ENCODE assay signal across 8 cellular contexts in genomic region chr9:75890541-75891276, GRCh38. TPM values are rescaled to one million over a fixed set of nuclear protein-coding genes. Genes with fewer than 3 reads are reported as not detected.
DNase-seq lines count a peak whose midpoint lies in the region; ATAC-seq, FAIRE-seq and TF ChIP-seq lines count a peak whose summit lies in the region.

PCSK5 (plus strand) TSS chr9:75890673; CDS start chr9:75891182, 509 bp downstream.

- BruUV-seq in HepG2 (replicated peaks; lab: Mats Ljungman, UMichigan) = no TSS peak

- peak; percentile 44; the same call in 1 of the 2 replicates for TF ChIP-seq RAD21 in HepG2 (CRISPR knock-in tag; IDR thresholded peaks at IDR 0.05)

- H3K36me3 ChIP-seq in HepG2 (replicated peaks in 1 of 2; ENCODE audit: control insufficient read depth in 1 of 2, insufficient read depth in 2 of 2, low read length in 2 of 2) = no peaks in the 10 kb centered on the region

- H3K9me3 ChIP-seq in HepG2 (ENCODE audit: low read length) = no peaks in the 10 kb centered on the region

- peak; percentile 49 for TF ChIP-seq CTCF in HepG2 (CRISPR knock-in tag; IDR thresholded peaks at IDR 0.05)

- TF ChIP-seq EP300 in HepG2 (IDR thresholded peaks at IDR 0.05; ENCODE audit: low read depth in 2 of 2, low read length in 2 of 2) (no peak), HepG2 (CRISPR knock-in tag; IDR thresholded peaks at IDR 0.05; ENCODE audit: borderline replicate concordance) (no peak)

- in situ Hi-C loops in HepG2 (cut with HindIII; ENCODE audit: extremely low pct_ligation_motif_present, low pct_unique_long_range_greater_than_20kb) = no loop called here

- no peaks in the 10 kb centered on the region for H4K20me1 ChIP-seq in HepG2 (ENCODE audit: insufficient read depth, low read length)

- peak within 1 kb of the TSS; percentile 81 for H3K4me2 ChIP-seq in HepG2 (ENCODE audit: low read depth, low read length)

- 0% methylated on average over 4 of the region's 79 CpGs for WGBS in HepG2 (ENCODE audit: low lambda C conversion rate)

- POLR2A ChIA-PET in HepG2 (lab: Yijun Ruan, JAX) = no interaction called here

- H3K27me3 ChIP-seq in HepG2 (ENCODE audit: control insufficient read depth in 1 of 2, insufficient read depth in 2 of 2, low read length in 2 of 2) = peaks cover 0 to 38% of the 10 kb centered on the region in 2 experiments; a peak in 4 of 5 replicates

- H3K4me1 ChIP-seq in HepG2 (ENCODE audit: insufficient read depth, low read length) = peaks cover 19% of the 10 kb centered on the region

- no peak for FAIRE-seq in HepG2 (lab: Jason Lieb, UNC)

- H3K4me3 ChIP-seq in HepG2 (replicated peaks in 1 of 3; ENCODE audit: insufficient read depth in 1 of 3, low read depth in 2 of 3, low read length in 3 of 3) = peak within 1 kb of the TSS; percentile 60 to 77 (median 64)

- TF ChIP-seq POLR2A in HepG2 (IDR thresholded peaks at IDR 0.05; ENCODE audit: insufficient read depth in 1 of 2, low read depth in 2 of 2, low read length in 2 of 2) = no peak

- intact Hi-C loops in HepG2 (cut with micrococcal nuclease; ENCODE audit: unreplicated experiment) = loop anchor here (5.0 to 10.0 kb wide), 2 partner anchors 137 to 414 kb away; no protein-coding TSS in a partner anchor

- DNase-seq in NCI-H460 (ENCODE audit: extremely low read depth, low read depth) = peak; percentile 95
- peak; percentile 81 to 87 for DNase-seq in activated CD4-positive, alpha-beta T cell treated with anti-CD3 and anti-CD28 coated beads, Interleukin-2, amount 50 U/mL, for 48 hours
- peak; percentile 90 for DNase-seq in dermis blood vessel endothelial cell
- peak; percentile 58 for DNase-seq in HepG2 (ENCODE audit: low spot score)
- DNase-seq in stimulated activated CD4-positive, alpha-beta T cell treated with anti-CD3 and anti-CD28 coated beads, Interleukin-1b, Interleukin-23, amount 100 ng/mL, for 48 hours = peak; percentile 86
- DNase-seq in NCI-H2107 treated with DMSO at 0.1 percent for 48 hours (lab: John Stamatoyannopoulos, UW; ENCODE audit: unreplicated experiment) = no peak

- H2AFZ ChIP-seq in HepG2 (ENCODE audit: low read length) = no peak within 1 kb of the TSS

- ATAC-seq in GM18519 (IDR thresholded peaks at IDR 0.05; ENCODE audit: low FRiP score, unreplicated experiment) = peak; percentile 75
- ATAC-seq in HG03108 (IDR thresholded peaks at IDR 0.05; ENCODE audit: unreplicated experiment) = peak; percentile 61
- peak; percentile 93 for ATAC-seq in HepG2

- H3K9ac ChIP-seq in HepG2 (ENCODE audit: insufficient read depth, low read depth, low read length) = peak within 1 kb of the TSS; percentile 35; the same call in 1 of the 2 replicates

- H3K79me2 ChIP-seq in HepG2 (ENCODE audit: insufficient read depth, low read length) = no peaks in the 10 kb centered on the region

- CTCF ChIA-PET in HepG2 (lab: Yijun Ruan, JAX; ENCODE audit: low intra/inter-chr PET ratio, low total read pairs) = interaction anchor here (1.2 kb wide), 1 partner anchor 412 kb away, joined by 3 read pairs; no protein-coding TSS in a partner anchor

- no peak within 1 kb of the TSS for H3K27ac ChIP-seq in HepG2 (ENCODE audit: extremely low read length, insufficient read depth, low read length)

TF ChIP-seq in HepG2, 621 proteins besides CTCF, POLR2A, EP300 and RAD21 (continues in another document):
- TF ChIP-seq ZNF687 (CRISPR knock-in tag; IDR thresholded peaks at IDR 0.05) (0 out of 2 replicates have a peak, but pooled peaks have one; percentile 42), FOSL2 (CRISPR knock-in tag; IDR thresholded peaks at IDR 0.05) (no peak), ZNF263 (CRISPR knock-in tag; IDR thresholded peaks at IDR 0.05) (peak; percentile 96), HMGXB4 (CRISPR knock-in tag; IDR thresholded peaks at IDR 0.05; ENCODE audit: borderline replicate concordance in 1 of 2, low read depth in 1 of 2) (peak in 1 of 2 experiments; percentile 61; a peak in 1 of 4 replicates), HNRNPLL (IDR thresholded peaks at IDR 0.05; ENCODE audit: low read depth, low read length, poor library complexity, severe bottlenecking) (peak; percentile 42), TOPORS (CRISPR knock-in tag; IDR thresholded peaks at IDR 0.05) (no peak), ZNF761 (CRISPR knock-in tag; conservative IDR thresholded peaks at IDR 0.05) (no peak)

RNA-seq across cellular contexts. Expression of gene PCSK5, which starts in this region (rescaled TPM):
- 11.1 and 13.3 TPM in 2 replicates for total RNA-seq in NCI-H460 (2014; rRNA removed; shearing (Covaris generic))
- 13.3 and 17.0 TPM in 2 replicates for polyA plus RNA-seq in NCI-H460 (2014; cell fraction: nucleus; rRNA removed)
- total RNA-seq in dermis blood vessel endothelial cell (1.9 and 3.4 TPM in 2 replicates), HepG2 (2016; rRNA removed; fragmentation: Illumina TruSeq; extraction: Trizol) (0.11 and 0.55 TPM in 2 replicates)
- 0.20 and 0.35 TPM in 2 replicates for total RNA-seq in HepG2 (2016; cell fraction: cytosol; rRNA removed; fragmentation: Illumina TruSeq; extraction: Trizol; ENCODE audit: low read depth)
- total RNA-seq in HepG2 (2016; cell fraction: insoluble cytoplasmic fraction; rRNA removed; fragmentation: Illumina TruSeq; extraction: Trizol) = 0.15 and 0.39 TPM in 2 replicates
- total RNA-seq in HepG2 (2016; cell fraction: membrane; rRNA removed; fragmentation: Illumina TruSeq; extraction: Trizol) = 0.14 and 0.19 TPM in 2 replicates
- total RNA-seq in HepG2 (2016; cell fraction: nucleus; rRNA removed; fragmentation: Illumina TruSeq; extraction: Trizol) = 0.81 and 1.3 TPM in 2 replicates
- polyA plus RNA-seq in HepG2 (2011; rRNA removed) = 0.39 and 0.66 TPM in 2 replicates
- 0.42 and 0.55 TPM in 2 replicates for polyA plus RNA-seq in HepG2 (2011; cell fraction: cytosol; rRNA removed)
- polyA plus RNA-seq in HepG2 (2011; cell fraction: nucleus; rRNA removed) = 0.48 and 0.82 TPM in 2 replicates
- polyA plus RNA-seq in HepG2 (2012) = 0.13 and 0.63 TPM in 2 replicates
- polyA plus RNA-seq in HepG2 (2016; cell fraction: cytosol; fragmentation: Illumina TruSeq; extraction: Trizol; ENCODE audit: low read depth) = 0.02 TPM in 1 of 2 replicates, not detected in the other
- polyA plus RNA-seq in HepG2 (2016; cell fraction: insoluble cytoplasmic fraction; fragmentation: Illumina TruSeq; extraction: Trizol; ENCODE audit: low read depth) = 0.15 and 0.16 TPM in 2 replicates
- polyA plus RNA-seq in HepG2 (2016; cell fraction: membrane; fragmentation: Illumina TruSeq; extraction: Trizol; ENCODE audit: low read depth) = 0.05 and 0.18 TPM in 2 replicates
- 0.66 and 0.85 TPM in 2 replicates for polyA plus RNA-seq in HepG2 (2016; cell fraction: nucleus; fragmentation: Illumina TruSeq; extraction: Trizol; ENCODE audit: insufficient read depth, low read depth)
- polyA minus RNA-seq in HepG2 (2011; rRNA and poly(A)+ RNA removed; ENCODE audit: low replicate concordance) = 2.1 TPM in 1 of 2 replicates, not detected in the other
- polyA minus RNA-seq in HepG2 (2011; cell fraction: cytosol; rRNA and poly(A)+ RNA removed) = 0.30 and 0.88 TPM in 2 replicates
- 1.9 and 3.5 TPM in 2 replicates for polyA minus RNA-seq in HepG2 (2011; cell fraction: nucleus; rRNA and poly(A)+ RNA removed)
